In the genomic region with DNA sequence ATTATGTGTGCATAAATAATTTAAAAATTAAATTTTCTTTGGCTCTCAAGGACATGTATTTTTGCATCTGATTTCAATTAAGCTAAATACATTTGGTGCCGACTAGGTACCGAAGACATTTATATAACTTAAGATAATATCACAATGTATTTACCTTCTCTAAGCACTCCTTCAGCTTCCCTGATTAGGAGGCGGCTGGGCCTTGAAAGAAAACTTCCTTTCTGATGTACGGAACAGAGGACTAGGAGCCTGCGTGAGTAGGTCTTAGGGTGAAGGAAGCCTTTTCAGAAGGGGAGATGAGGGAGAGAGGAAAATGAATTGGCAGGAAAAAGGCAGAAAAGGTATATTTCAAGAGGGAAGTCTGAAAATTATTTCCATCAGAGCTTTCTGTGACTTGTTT, we compare ENCODE assay signal across 21 cellular contexts. TPM values are rescaled to one million over a fixed set of nuclear protein-coding genes. Genes with fewer than 3 reads are reported as not detected.
DNase-seq lines count a peak whose midpoint lies in the region; ATAC-seq and TF ChIP-seq lines count a peak whose summit lies in the region.
"Had no signal": no experiment of that assay in that cellular context is flagged by ENCODE, and none has a peak within 500 bp of the region (broad histone marks: within the 10 kb centered on the region; RNA-seq: fewer than 3 reads in every experiment).

No MANE protein-coding gene starts in this region.

- H3K4me1 ChIP-seq in left ventricle myocardium inferior = peaks cover 10% of the 10 kb centered on the region
- peaks cover 58% of the 10 kb centered on the region for H3K4me1 ChIP-seq in OCI-LY7 (ENCODE audit: insufficient read depth, low read length, poor library complexity, severe bottlenecking)
- no peaks in the 10 kb centered on the region for H3K4me1 ChIP-seq in left lung
- peaks cover 0 to 3% of the 10 kb centered on the region in 2 donors for H3K4me1 ChIP-seq in thyroid gland
- no peaks in the 10 kb centered on the region for H3K4me1 ChIP-seq in endodermal cell (ENCODE audit: control insufficient read depth, insufficient read depth, low read length)

- POLR2A ChIA-PET in OCI-LY7 (lab: Charles Lee) = interaction anchor here (0.6 to 3.9 kb wide), 15 partner anchors 15 to 447 kb away, joined by 3 to 34 read pairs (median 7); partner anchors contain the start of genes CXCR5 and DDX6

- H3K4me3 ChIP-seq in left ventricle myocardium inferior (no peak overlapping the region), OCI-LY7 (ENCODE audit: low read depth, low read length, poor library complexity, severe bottlenecking) (no peak overlapping the region), left lung (no peak overlapping the region), thyroid gland (replicated peaks in 1 of 3) (no peak overlapping the region), endodermal cell (ENCODE audit: low read length) (no peak overlapping the region), H7 (ENCODE audit: insufficient read depth, low read depth, low read length) (no peak overlapping the region)
- H3K4me3 ChIP-seq: coronary artery had no signal

- H3K27ac ChIP-seq in left ventricle myocardium inferior (replicated peaks) = peak overlapping the region; percentile 87
- no peak overlapping the region for H3K27ac ChIP-seq in OCI-LY7 (ENCODE audit: low read depth, low read length, poor library complexity, severe bottlenecking)
- no peak overlapping the region for H3K27ac ChIP-seq in left lung
- peak overlapping the region; percentile 62 to 91 (median 66) for H3K27ac ChIP-seq in thyroid gland
- no peak overlapping the region for H3K27ac ChIP-seq in endodermal cell (ENCODE audit: low read depth, low read length)

- WGBS in thyroid gland, 2 donors = 85 to 88% methylated on average over 5 of the region's 5 CpGs
- WGBS in endodermal cell (ENCODE audit: insufficient coverage in 1 of 2, insufficient read length in 1 of 2), 2 experiments = 94 to 100% methylated on average over 3 to 5 of the region's 5 CpGs

- TF ChIP-seq CTCF in left ventricle myocardium inferior (IDR thresholded peaks at IDR 0.05; ENCODE audit: borderline replicate concordance) = no peak
- TF ChIP-seq CTCF in OCI-LY7 (conservative IDR thresholded peaks at IDR 0.05; ENCODE audit: low read length) = no peak
- no peak for TF ChIP-seq CTCF in left lung (IDR thresholded peaks at IDR 0.05)
- no peak for TF ChIP-seq CTCF in thyroid gland (IDR thresholded peaks at IDR 0.05)
- TF ChIP-seq CTCF in endodermal cell (conservative IDR thresholded peaks at IDR 0.05) = no peak

- DNase-seq in left ventricle myocardium inferior (no peak), cardiac septum (ENCODE audit: low spot score) (no peak), OCI-LY7 (ENCODE audit: low spot score) (no peak), left lung (no peak), thyroid gland (no peak), endodermal cell (no peak), H7 (no peak)
- DNase-seq: activated CD4-positive, alpha-beta T cell treated with anti-CD3 and anti-CD28 coated beads for 4 hours; activated naive CD8-positive, alpha-beta T cell treated with anti-CD3 and anti-CD28 coated beads, Interleukin-2, amount 10 ng/mL, durations not matched to agents 7 days and 5 days; KBM-7; NCI-H226; NK-92 treated with Interleukin-12 subunit alpha and Interleukin-12 subunit beta, amount 100 ng/mL, for 24 hours; stimulated activated CD4-positive, alpha-beta T cell treated with anti-CD3 and anti-CD28 coated beads, Interleukin-12 subunit alpha, Interleukin-12 subunit beta, amount 100 ng/mL, for 4 hours; stimulated activated CD8-positive, alpha-beta memory T cell treated with anti-CD3 and anti-CD28 coated beads, Interleukin-4, amount 100 ng/mL, for 48 hours; SW 1271 had no signal

- H2AFZ ChIP-seq in OCI-LY7 (ENCODE audit: low read length) = peak overlapping the region; percentile 7; the same call in 1 of the 2 replicates

- H3K36me3 ChIP-seq in left ventricle myocardium inferior = no peaks in the 10 kb centered on the region
- no peaks in the 10 kb centered on the region for H3K36me3 ChIP-seq in OCI-LY7 (ENCODE audit: insufficient read depth, low read length)
- H3K36me3 ChIP-seq in left lung = no peaks in the 10 kb centered on the region
- no peaks in the 10 kb centered on the region for H3K36me3 ChIP-seq in thyroid gland
- H3K36me3 ChIP-seq in endodermal cell (ENCODE audit: control insufficient read depth, insufficient read depth, low read length) = no peaks in the 10 kb centered on the region
- H3K36me3 ChIP-seq in H7 (replicated peaks; ENCODE audit: control insufficient read depth, insufficient read depth, low read length) = no peaks in the 10 kb centered on the region

- H3K9me3 ChIP-seq in left ventricle myocardium inferior (replicated peaks) (no peaks in the 10 kb centered on the region), OCI-LY7 (ENCODE audit: low read length) (no peaks in the 10 kb centered on the region; the same call in 1 of the 2 replicates), left lung (no peaks in the 10 kb centered on the region), thyroid gland (no peaks in the 10 kb centered on the region), endodermal cell (ENCODE audit: control insufficient read depth, low read length) (no peaks in the 10 kb centered on the region)

- H3K27ac Mint-ChIP-seq in endodermal cell = no peak overlapping the region
- H3K27ac Mint-ChIP-seq: activated CD8-positive, alpha-beta memory T cell treated with anti-CD3 and anti-CD28 coated beads, Interleukin-2, amount 10 ng/mL, durations not matched to agents 7 days and 5 days; activated naive CD8-positive, alpha-beta T cell treated with anti-CD3 and anti-CD28 coated beads, Interleukin-2, amount 10 ng/mL, durations not matched to agents 7 days and 5 days; activated T-helper 17 cell treated with anti-CD3 and anti-CD28 coated beads, Interleukin-2, amount 50 U/mL, for 72 hours had no signal

- no peaks in the 10 kb centered on the region for H3K9me2 ChIP-seq in OCI-LY7 (ENCODE audit: insufficient read depth, low read length)

- no peak overlapping the region for H3K9ac ChIP-seq in endodermal cell (ENCODE audit: extremely low read depth, low read length, poor library complexity, severe bottlenecking)

- TF ChIP-seq POLR2A in thyroid gland (IDR thresholded peaks at IDR 0.05) = no peak

- no peak overlapping the region for H3K4me3 Mint-ChIP-seq in endodermal cell
- H3K4me3 Mint-ChIP-seq: activated CD8-positive, alpha-beta memory T cell treated with anti-CD3 and anti-CD28 coated beads, Interleukin-2, amount 10 ng/mL, durations not matched to agents 7 days and 5 days; activated naive CD8-positive, alpha-beta T cell treated with anti-CD3 and anti-CD28 coated beads, Interleukin-2, amount 10 ng/mL, durations not matched to agents 7 days and 5 days; brain; CD14-positive monocyte had no signal

- H3K79me2 ChIP-seq in OCI-LY7 (ENCODE audit: insufficient read depth, low read depth, low read length) = no peaks in the 10 kb centered on the region

- CTCF ChIA-PET in OCI-LY7 (lab: Charles Lee; ENCODE audit: unreplicated experiment) = interaction anchor here (1.1 to 1.8 kb wide), 3 partner anchors 9 to 29 kb away, joined by 3 to 7 read pairs (median 6); partner anchors contain the start of gene DDX6

- BruUV-seq in OCI-LY7 (replicated peaks; lab: Mats Ljungman, UMichigan) = no TSS peak

- no peaks in the 10 kb centered on the region for H3K27me3 Mint-ChIP-seq in endodermal cell (ENCODE audit: insufficient read depth)
- H3K27me3 Mint-ChIP-seq: activated CD8-positive, alpha-beta memory T cell treated with anti-CD3 and anti-CD28 coated beads, Interleukin-2, amount 10 ng/mL, durations not matched to agents 7 days and 5 days; activated naive CD8-positive, alpha-beta T cell treated with anti-CD3 and anti-CD28 coated beads, Interleukin-2, amount 10 ng/mL, durations not matched to agents 7 days and 5 days; activated T-helper 17 cell treated with anti-CD3 and anti-CD28 coated beads, Interleukin-2, amount 50 U/mL, for 72 hours; brain had no signal

- no peaks in the 10 kb centered on the region for H4K20me1 ChIP-seq in OCI-LY7 (ENCODE audit: insufficient read depth, low read length)

- peak; percentile 29 for ATAC-seq in left lung
- ATAC-seq in GM21381 (IDR thresholded peaks at IDR 0.05; ENCODE audit: unreplicated experiment) = no peak
- ATAC-seq: activated CD8-positive, alpha-beta memory T cell treated with anti-CD3 and anti-CD28 coated beads, Interleukin-2, amount 10 ng/mL, durations not matched to agents 7 days and 5 days had no signal

- H3K9me3 Mint-ChIP-seq in endodermal cell = no peaks in the 10 kb centered on the region
- H3K9me3 Mint-ChIP-seq: activated naive CD8-positive, alpha-beta T cell treated with anti-CD3 and anti-CD28 coated beads, Interleukin-2, amount 10 ng/mL, durations not matched to agents 7 days and 5 days; activated T-helper 17 cell treated with anti-CD3 and anti-CD28 coated beads, Interleukin-2, amount 50 U/mL, for 72 hours; brain had no signal

- H3K36me3 Mint-ChIP-seq in endodermal cell (ENCODE audit: low read depth) = no peaks in the 10 kb centered on the region
- H3K36me3 Mint-ChIP-seq: activated CD8-positive, alpha-beta memory T cell treated with anti-CD3 and anti-CD28 coated beads, Interleukin-2, amount 10 ng/mL, durations not matched to agents 7 days and 5 days; activated naive CD8-positive, alpha-beta T cell treated with anti-CD3 and anti-CD28 coated beads, Interleukin-2, amount 10 ng/mL, durations not matched to agents 7 days and 5 days; brain; CD14-positive monocyte had no signal

- H3K4me2 ChIP-seq in OCI-LY7 (ENCODE audit: low read length) = peak overlapping the region; percentile 91

- H3K4me1 Mint-ChIP-seq in endodermal cell = no peaks in the 10 kb centered on the region
- H3K4me1 Mint-ChIP-seq: CD14-positive monocyte had no signal

- intact Hi-C loops in left ventricle myocardium inferior (cut with micrococcal nuclease) = no loop called here
- intact Hi-C loops in cardiac septum (cut with DNase I) = no loop called here
- intact Hi-C loops in OCI-LY7 (cut with micrococcal nuclease; ENCODE audit: unreplicated experiment) = loop anchor here (1.0 to 2.0 kb wide), 5 partner anchors 19 to 73 kb away; partner anchors contain the start of gene DDX6
- intact Hi-C loops in left lung (cut with DNase I) = no loop called here
- intact Hi-C loops in thyroid gland (cut with DNase I) = no loop called here

- no peaks in the 10 kb centered on the region for H3K27me3 ChIP-seq in left ventricle myocardium inferior (ENCODE audit: low read depth)
- no peaks in the 10 kb centered on the region for H3K27me3 ChIP-seq in left lung
- H3K27me3 ChIP-seq in thyroid gland = no peaks in the 10 kb centered on the region
- H3K27me3 ChIP-seq in endodermal cell (ENCODE audit: control insufficient read depth, insufficient read depth, low read length, poor library complexity, severe bottlenecking) = no peaks in the 10 kb centered on the region
- no peaks in the 10 kb centered on the region for H3K27me3 ChIP-seq in H7 (ENCODE audit: control insufficient read depth, insufficient read depth, low read length)

RNA-seq across cellular contexts. Expression of gene DDX6, which starts 28.7 kb away (rescaled TPM):
- 134 TPM for total RNA-seq in left ventricle myocardium inferior
- total RNA-seq in cardiac septum = 118 TPM
- 46.5 and 55.0 TPM in 2 replicates for total RNA-seq in OCI-LY7 (2014; rRNA removed; shearing (Covaris generic))
- total RNA-seq in OCI-LY7 (2022) = 128 and 142 TPM in 2 replicates
- total RNA-seq in left lung = 100 to 1,000 TPM; 105 to 117 TPM
- 100 to 1,000 TPM; 110 to 178 (median 142) TPM for total RNA-seq in thyroid gland
- 100 to 1,000 TPM; 103 to 133 TPM for total RNA-seq in endodermal cell
- polyA plus RNA-seq in endodermal cell (2013, experiment 1 of 2) = 72.9 TPM
- polyA plus RNA-seq in endodermal cell (2013, experiment 2 of 2) = 74.8 TPM
- 72.1 and 118 TPM in 2 replicates for total RNA-seq in H7 (2014; rRNA removed; shearing (Covaris generic))

Comparison
In these comparisons a context has a peak if more than half of its experiments do, and no peak if none do; other contexts are left out.
1. H3K27ac ChIP-seq: peak in left ventricle myocardium inferior (single experiment) and thyroid gland (3 of 3); none in OCI-LY7 (single experiment), left lung (0 of 2) and endodermal cell (single experiment).